In the genomic region with DNA sequence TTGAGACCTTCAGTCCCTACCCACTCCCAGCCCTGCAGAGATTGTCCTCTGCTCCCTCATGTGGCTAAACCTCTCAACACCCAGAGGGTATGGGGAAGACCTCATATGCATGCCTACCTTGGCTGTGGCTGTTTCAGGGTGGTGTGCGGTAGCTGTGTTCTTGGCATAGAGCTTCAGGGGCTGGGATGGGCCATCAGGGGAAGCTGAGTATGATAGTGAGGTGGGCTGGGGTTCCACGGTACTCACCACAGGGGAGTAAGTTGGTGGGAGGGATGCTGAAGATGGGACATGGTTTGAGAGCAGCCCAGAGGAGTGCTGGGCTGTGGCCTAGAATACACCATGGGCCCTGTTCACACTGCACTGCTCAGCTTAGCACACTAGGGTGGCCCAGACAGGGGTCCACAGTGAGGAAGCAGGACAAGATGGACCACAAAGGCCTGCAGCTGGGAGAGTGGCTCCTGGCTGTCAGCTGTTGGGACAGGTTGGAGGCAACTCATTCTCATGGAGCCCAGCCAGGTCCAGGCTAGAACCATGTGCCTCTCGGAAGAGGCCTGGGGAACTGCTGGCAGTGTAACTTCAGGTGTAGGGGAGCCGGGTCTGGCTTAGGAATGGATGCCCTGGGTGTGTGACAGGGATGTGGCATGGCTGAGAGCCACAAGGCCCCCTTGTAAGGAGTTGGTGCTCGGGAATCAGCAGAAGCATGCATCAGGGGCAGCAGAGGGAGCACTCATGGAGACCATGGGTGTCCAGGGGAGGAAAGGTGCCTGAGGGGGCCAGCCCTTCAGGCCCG, we compare ENCODE assay signal across 10 cellular contexts. TPM values are rescaled to one million over a fixed set of nuclear protein-coding genes. Genes with fewer than 3 reads are reported as not detected.
DNase-seq lines count a peak whose midpoint lies in the region; ATAC-seq and TF ChIP-seq lines count a peak whose summit lies in the region.
"Had no signal": no experiment of that assay in that cellular context is flagged by ENCODE, and none has a peak within 500 bp of the region (broad histone marks: within the 10 kb centered on the region; RNA-seq: fewer than 3 reads in every experiment).

No MANE protein-coding gene starts in this region.

- no peak overlapping the region for H3K4ac ChIP-seq in H9 (ENCODE audit: low read depth, low read length)

- DNase-seq in H9, result no peak
- peak; percentile 71 for DNase-seq in chondrocyte (ENCODE audit: low spot score)
- DNase-seq in stomach, result no peak
- no peak for DNase-seq in activated CD4-positive, alpha-beta T cell treated with anti-CD3 and anti-CD28 coated beads, Interleukin-2, amount 50 U/mL, for 48 hours
- DNase-seq in DMS79 (lab: John Stamatoyannopoulos, UW), result no peak
- DNase-seq: activated naive CD8-positive, alpha-beta T cell treated with anti-CD3 and anti-CD28 coated beads, Interleukin-2, amount 50 U/mL, for 24 hours; NCI-H226 had no signal

- H4K5ac ChIP-seq in H9 (ENCODE audit: insufficient read length, low read depth, low read length), result no peak overlapping the region

- no peak overlapping the region for H3K4me3 Mint-ChIP-seq in H9
- no peak overlapping the region for H3K4me3 Mint-ChIP-seq in chondrocyte (ENCODE audit: unreplicated experiment)
- H3K4me3 Mint-ChIP-seq: activated naive CD8-positive, alpha-beta T cell treated with anti-CD3 and anti-CD28 coated beads, Interleukin-2, amount 50 U/mL, for 24 hours had no signal

- no CpG with 5 or more reads among the region's 6 CpGs for WGBS in H9 (ENCODE audit: extremely low coverage, insufficient read length, low lambda C conversion rate)
- 59 to 75% (median 73%) methylated on average over 6 of the region's 6 CpGs for WGBS in stomach, 5 donors

- H3K4me1 Mint-ChIP-seq in H9 (peaks cover 34 to 52% of the 10 kb centered on the region in 2 experiments), chondrocyte (ENCODE audit: low read depth) (peaks cover 87% of the 10 kb centered on the region)

- H3K9me3 Mint-ChIP-seq in H9 (peaks cover 0 to 2% of the 10 kb centered on the region in 2 experiments; a peak in 1 of 5 replicates), chondrocyte (ENCODE audit: low read depth) (no peaks in the 10 kb centered on the region)
- H3K9me3 Mint-ChIP-seq: activated naive CD8-positive, alpha-beta T cell treated with anti-CD3 and anti-CD28 coated beads, Interleukin-2, amount 50 U/mL, for 24 hours had no signal

- no peak overlapping the region for H2BK120ac ChIP-seq in H9 (ENCODE audit: low read depth, low read length, poor library complexity, severe bottlenecking)

- H3K4me3 ChIP-seq in stomach, result no peak overlapping the region

- H3K9ac ChIP-seq in H9 (ENCODE audit: extremely low read depth, insufficient read length, low read length), result no peak overlapping the region

- no peak for TF ChIP-seq POLR2A in stomach (IDR thresholded peaks at IDR 0.05)

- intact Hi-C loops in stomach (cut with DNase I; ENCODE audit: low total_unique reads), result no loop called here

- H2AK5ac ChIP-seq in H9 (ENCODE audit: insufficient read length, low read length), result no peak overlapping the region

- H3K36me3 ChIP-seq in stomach, result peaks cover 46 to 62% (median 55%) of the 10 kb centered on the region in 4 donors

- no peak overlapping the region for H3K18ac ChIP-seq in H9 (ENCODE audit: insufficient read length, low read depth, low read length)

- peak overlapping the region; percentile 34 to 97 (median 64); a peak in 4 of 7 replicates for H3K27ac Mint-ChIP-seq in H9
- peak overlapping the region; percentile 99 for H3K27ac Mint-ChIP-seq in chondrocyte (ENCODE audit: unreplicated experiment)
- H3K27ac Mint-ChIP-seq: activated naive CD8-positive, alpha-beta T cell treated with anti-CD3 and anti-CD28 coated beads, Interleukin-2, amount 50 U/mL, for 24 hours had no signal

- peaks cover 5% of the 10 kb centered on the region for H3K23me2 ChIP-seq in H9 (ENCODE audit: insufficient read length, low read depth, low read length, poor library complexity, severe bottlenecking)

- H3K27ac ChIP-seq in H9 (ENCODE audit: insufficient read length, low read depth, low read length) (no peak overlapping the region), layer of hippocampus (ENCODE audit: low read depth, low read length) (peak overlapping the region; percentile 83), stomach (peak overlapping the region; percentile 40 to 94 (median 89))

- H2BK12ac ChIP-seq in H9 (ENCODE audit: insufficient read length, low read depth, low read length), result no peak overlapping the region

- H3K79me1 ChIP-seq in H9 (ENCODE audit: insufficient read depth, low read depth, low read length, poor library complexity, severe bottlenecking), result peaks cover 6% of the 10 kb centered on the region

- no peak overlapping the region for H4K91ac ChIP-seq in H9 (ENCODE audit: insufficient read length, low read depth, low read length)

- 0 out of 2 replicates have a peak, but pooled peaks cover 4% of the 10 kb centered on the region for H3K79me2 ChIP-seq in H9 (ENCODE audit: insufficient read depth, low read length)

- H3K27me3 ChIP-seq in H9 (ENCODE audit: insufficient read depth, low read length) (no peaks in the 10 kb centered on the region), layer of hippocampus (ENCODE audit: control insufficient read depth, insufficient read depth, low read length) (no peaks in the 10 kb centered on the region), stomach (no peaks in the 10 kb centered on the region)

- H3K9me3 ChIP-seq in H9 (ENCODE audit: control insufficient read depth, low read depth, low read length), result no peaks in the 10 kb centered on the region
- H3K9me3 ChIP-seq in stomach, result no peaks in the 10 kb centered on the region

- no peak overlapping the region for H4K8ac ChIP-seq in H9 (replicated peaks; ENCODE audit: insufficient read length, low read depth, low read length)

- no peak for TF ChIP-seq EP300 in stomach (IDR thresholded peaks at IDR 0.05)

- ATAC-seq in GM21381 (IDR thresholded peaks at IDR 0.05; ENCODE audit: unreplicated experiment) (no peak), GM21737 (IDR thresholded peaks at IDR 0.05; ENCODE audit: unreplicated experiment) (no peak)
- ATAC-seq: activated naive CD8-positive, alpha-beta T cell treated with anti-CD3 and anti-CD28 coated beads, Interleukin-2, amount 50 U/mL, for 24 hours had no signal

- H3K56ac ChIP-seq in H9 (ENCODE audit: insufficient read length, low read depth, low read length), result no peak overlapping the region

- no peak for TF ChIP-seq CTCF in H9 (conservative IDR thresholded peaks at IDR 0.05)
- TF ChIP-seq CTCF in chondrocyte (IDR thresholded peaks at IDR 0.05), result no peak
- TF ChIP-seq CTCF in stomach (IDR thresholded peaks at IDR 0.05), result no peak

- no peak overlapping the region for H3K4me2 ChIP-seq in H9 (ENCODE audit: insufficient read depth, insufficient read length, low read length)

- no peak overlapping the region for H2BK20ac ChIP-seq in H9 (ENCODE audit: low read depth, low read length, poor library complexity, severe bottlenecking)

- H3K36me3 Mint-ChIP-seq in H9 (ENCODE audit: insufficient read depth in 1 of 3, low read depth in 3 of 3) (peaks cover 37 to 63% (median 62%) of the 10 kb centered on the region in 3 experiments), chondrocyte (ENCODE audit: low read depth) (peaks cover 31% of the 10 kb centered on the region)

- no peaks in the 10 kb centered on the region for H4K20me1 ChIP-seq in H9 (ENCODE audit: control insufficient read depth, insufficient read depth, insufficient read length)

- no peak overlapping the region for H3K23ac ChIP-seq in H9 (ENCODE audit: insufficient read length, low read depth, low read length)

- no peaks in the 10 kb centered on the region for H3K27me3 Mint-ChIP-seq in H9 (ENCODE audit: low read depth)
- no peaks in the 10 kb centered on the region for H3K27me3 Mint-ChIP-seq in chondrocyte (ENCODE audit: low read depth)

- H2AFZ ChIP-seq in H9 (ENCODE audit: low read length), result no peak overlapping the region

- H2BK5ac ChIP-seq in H9 (ENCODE audit: insufficient read length, low read length), result no peak overlapping the region

- no peak overlapping the region for H3T11ph ChIP-seq in H9 (ENCODE audit: low read length)

- no peak overlapping the region for H3K14ac ChIP-seq in H9 (ENCODE audit: insufficient read depth, low read length)

- H2BK15ac ChIP-seq in H9 (ENCODE audit: low read depth, low read length), result no peak overlapping the region

- H3K4me1 ChIP-seq in H9 (ENCODE audit: insufficient read depth, low read length), result peaks cover 4% of the 10 kb centered on the region; the same call in 1 of the 2 replicates
- peaks cover 74 to 97% (median 91%) of the 10 kb centered on the region in 4 donors for H3K4me1 ChIP-seq in stomach

RNA-seq across cellular contexts. Expression of a gene that starts 3.1 kb away (rescaled TPM):
- 1.5 and 2.0 TPM in 2 replicates for total RNA-seq in H9 (2021)
- 307 to 312 TPM (median 310 TPM) in 3 replicates for total RNA-seq in chondrocyte
- total RNA-seq in stomach, result 100 to 1,000 TPM in 2 of 5 donors, 10 to 100 TPM in 3; 29.3 to 125 (median 80.5) TPM
- 10 to 100 TPM; 44.0 to 56.4 (median 47.7) TPM for polyA plus RNA-seq in stomach

RNA-seq across cellular contexts. Expression of a gene that starts 5.6 kb away (rescaled TPM):
- total RNA-seq in H9 (2021), result 43.8 and 45.5 TPM in 2 replicates
- 50.0 to 53.6 TPM (median 52.3 TPM) in 3 replicates for total RNA-seq in chondrocyte
- 100 to 1,000 TPM in 2 of 5 donors, 10 to 100 TPM in 3; 24.0 to 221 (median 40.2) TPM for total RNA-seq in stomach
- 10 to 100 TPM; 10.3 to 13.4 (median 11.3) TPM for polyA plus RNA-seq in stomach

RNA-seq across cellular contexts. Expression of a gene that starts 21.4 kb away (rescaled TPM):
- 27.4 and 30.4 TPM in 2 replicates for total RNA-seq in H9 (2021)
- 9.4 to 22.0 TPM (median 9.9 TPM) in 3 replicates for total RNA-seq in chondrocyte
- 10 to 100 TPM in 3 of 5 donors, not detected in 2; 10.9 to 22.8 (median 21.3) TPM for total RNA-seq in stomach
- 10 to 100 TPM; 10.9 to 18.4 (median 15.1) TPM for polyA plus RNA-seq in stomach

RNA-seq across cellular contexts. Expression of a gene that starts 27.2 kb away (rescaled TPM):
- total RNA-seq in H9 (2021) (0.81 and 1.1 TPM in 2 replicates), chondrocyte (0.67 to 1.5 TPM (median 1.5 TPM) in 3 replicates), stomach (1 to 10 TPM in 2 of 5 donors, under 1 TPM in 1, not detected in 2; 0.45 to 4.4 (median 1.7) TPM)
- polyA plus RNA-seq in stomach, result 1 to 10 TPM; 2.1 to 5.0 (median 2.2) TPM

Comparison
In these comparisons a context has a peak if more than half of its experiments do, and no peak if none do; other contexts are left out.
1. RNA of a gene that starts 3.1 kb away (total RNA-seq): 307 to 312 TPM in chondrocyte and 29.3 to 125 TPM in stomach; 1.5 to 2.0 TPM in H9; every median in the first group is over 10 times any median in the second.